ENCODE assay signal across 2 cellular contexts in genomic region chr16:10931977-10932632, GRCh38.
TF ChIP-seq lines count a peak whose summit lies in the region.

No MANE protein-coding gene starts in this region.

TF ChIP-seq in HepG2, 621 proteins besides CTCF, POLR2A, EP300 and RAD21 (continues in another document):
- TF ChIP-seq ZFP37 (CRISPR knock-in tag; IDR thresholded peaks at IDR 0.05; ENCODE audit: borderline replicate concordance), result no peak
- TF ChIP-seq ELF1 (CRISPR knock-in tag; IDR thresholded peaks at IDR 0.05), result no peak
- TF ChIP-seq ZNF768 (CRISPR knock-in tag; IDR thresholded peaks at IDR 0.05), result peak; percentile 98
- no peak for TF ChIP-seq IKZF5 (CRISPR knock-in tag; IDR thresholded peaks at IDR 0.05)
- TF ChIP-seq ZNF407 (CRISPR knock-in tag; IDR thresholded peaks at IDR 0.05; ENCODE audit: not compliant biosample characterization), result no peak
- no peak for TF ChIP-seq BCLAF1 (IDR thresholded peaks at IDR 0.05)
- TF ChIP-seq ZNF337 (CRISPR knock-in tag; IDR thresholded peaks at IDR 0.05; ENCODE audit: borderline replicate concordance, low read depth), result no peak
- no peak for TF ChIP-seq SCMH1 (CRISPR knock-in tag; IDR thresholded peaks at IDR 0.05; ENCODE audit: borderline replicate concordance)
- TF ChIP-seq, protein P1, sequence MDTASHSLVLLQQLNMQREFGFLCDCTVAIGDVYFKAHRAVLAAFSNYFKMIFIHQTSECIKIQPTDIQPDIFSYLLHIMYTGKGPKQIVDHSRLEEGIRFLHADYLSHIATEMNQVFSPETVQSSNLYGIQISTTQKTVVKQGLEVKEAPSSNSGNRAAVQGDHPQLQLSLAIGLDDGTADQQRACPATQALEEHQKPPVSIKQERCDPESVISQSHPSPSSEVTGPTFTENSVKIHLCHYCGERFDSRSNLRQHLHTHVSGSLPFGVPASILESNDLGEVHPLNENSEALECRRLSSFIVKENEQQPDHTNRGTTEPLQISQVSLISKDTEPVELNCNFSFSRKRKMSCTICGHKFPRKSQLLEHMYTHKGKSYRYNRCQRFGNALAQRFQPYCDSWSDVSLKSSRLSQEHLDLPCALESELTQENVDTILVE (CRISPR knock-in tag; IDR thresholded peaks at IDR 0.05), result no peak
- TF ChIP-seq KLF13 (CRISPR knock-in tag; IDR thresholded peaks at IDR 0.05), result no peak

TF ChIP-seq in GM12878, 131 proteins besides CTCF, POLR2A, EP300 and RAD21:
- TF ChIP-seq, protein P2, sequence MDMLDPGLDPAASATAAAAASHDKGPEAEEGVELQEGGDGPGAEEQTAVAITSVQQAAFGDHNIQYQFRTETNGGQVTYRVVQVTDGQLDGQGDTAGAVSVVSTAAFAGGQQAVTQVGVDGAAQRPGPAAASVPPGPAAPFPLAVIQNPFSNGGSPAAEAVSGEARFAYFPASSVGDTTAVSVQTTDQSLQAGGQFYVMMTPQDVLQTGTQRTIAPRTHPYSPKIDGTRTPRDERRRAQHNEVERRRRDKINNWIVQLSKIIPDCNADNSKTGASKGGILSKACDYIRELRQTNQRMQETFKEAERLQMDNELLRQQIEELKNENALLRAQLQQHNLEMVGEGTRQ (IDR thresholded peaks at IDR 0.05; ENCODE audit: borderline replicate concordance, low read depth, low read length), result no peak
- TF ChIP-seq SP1 (IDR thresholded peaks at IDR 0.05; ENCODE audit: low read depth, low read length) (no peak), SREBF1 (IDR thresholded peaks at IDR 0.05; ENCODE audit: low read length) (no peak), IKZF1 (conservative IDR thresholded peaks at IDR 0.05) (no peak), NFIC (IDR thresholded peaks at IDR 0.05; ENCODE audit: low read depth, low read length) (no peak), POLR2AphosphoS5 (IDR thresholded peaks at IDR 0.05; ENCODE audit: low read length) (peak; percentile 57; the same call in 1 of the 2 replicates), ZBED1 (IDR thresholded peaks at IDR 0.05; ENCODE audit: borderline replicate concordance) (0 out of 2 replicates have a peak, but pooled peaks have one; percentile 32), TARDBP (IDR thresholded peaks at IDR 0.05; ENCODE audit: borderline replicate concordance) (no peak), MXI1 (IDR thresholded peaks at IDR 0.05; ENCODE audit: low read depth, low read length) (no peak), RBBP5 (conservative IDR thresholded peaks at IDR 0.05) (no peak), ZNF592 (IDR thresholded peaks at IDR 0.05) (no peak), IRF4 (IDR thresholded peaks at IDR 0.05; ENCODE audit: low read depth, low read length) (no peak), HCFC1 (IDR thresholded peaks at IDR 0.05; ENCODE audit: low read length) (no peak), FOXK2 (IDR thresholded peaks at IDR 0.05) (no peak), CEBPB (IDR thresholded peaks at IDR 0.05; ENCODE audit: borderline replicate concordance in 1 of 2, low read depth in 2 of 2, low read length in 2 of 2) (no peak), ZSCAN29 (IDR thresholded peaks at IDR 0.05) (no peak), BCL3 (IDR thresholded peaks at IDR 0.05; ENCODE audit: borderline replicate concordance, insufficient read depth, low read depth, low read length, poor library complexity, severe bottlenecking) (peak; percentile 21), RUNX3 (IDR thresholded peaks at IDR 0.05; ENCODE audit: low read length) (0 out of 2 replicates have a peak, but pooled peaks have one; percentile 9)
- TF ChIP-seq, protein P3, sequence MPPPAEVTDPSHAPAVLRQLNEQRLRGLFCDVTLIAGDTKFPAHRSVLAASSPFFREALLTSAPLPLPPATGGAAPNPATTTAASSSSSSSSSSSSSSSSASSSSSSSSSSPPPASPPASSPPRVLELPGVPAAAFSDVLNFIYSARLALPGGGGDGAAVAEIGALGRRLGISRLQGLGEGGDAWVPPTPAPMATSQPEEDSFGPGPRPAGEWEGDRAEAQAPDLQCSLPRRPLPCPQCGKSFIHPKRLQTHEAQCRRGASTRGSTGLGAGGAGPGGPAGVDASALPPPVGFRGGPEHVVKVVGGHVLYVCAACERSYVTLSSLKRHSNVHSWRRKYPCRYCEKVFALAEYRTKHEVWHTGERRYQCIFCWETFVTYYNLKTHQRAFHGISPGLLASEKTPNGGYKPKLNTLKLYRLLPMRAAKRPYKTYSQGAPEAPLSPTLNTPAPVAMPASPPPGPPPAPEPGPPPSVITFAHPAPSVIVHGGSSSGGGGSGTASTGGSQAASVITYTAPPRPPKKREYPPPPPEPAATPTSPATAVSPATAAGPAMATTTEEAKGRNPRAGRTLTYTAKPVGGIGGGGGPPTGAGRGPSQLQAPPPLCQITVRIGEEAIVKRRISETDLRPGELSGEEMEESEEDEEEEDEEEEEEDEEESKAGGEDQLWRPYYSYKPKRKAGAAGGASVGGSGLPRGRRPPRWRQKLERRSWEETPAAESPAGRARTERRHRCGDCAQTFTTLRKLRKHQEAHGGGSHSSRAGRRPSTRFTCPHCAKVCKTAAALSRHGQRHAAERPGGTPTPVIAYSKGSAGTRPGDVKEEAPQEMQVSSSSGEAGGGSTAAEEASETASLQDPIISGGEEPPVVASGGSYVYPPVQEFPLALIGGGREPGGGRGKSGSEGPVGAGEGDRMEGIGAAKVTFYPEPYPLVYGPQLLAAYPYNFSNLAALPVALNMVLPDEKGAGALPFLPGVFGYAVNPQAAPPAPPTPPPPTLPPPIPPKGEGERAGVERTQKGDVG (CRISPR knock-in tag; IDR thresholded peaks at IDR 0.05), result no peak
- TF ChIP-seq, protein P4, sequence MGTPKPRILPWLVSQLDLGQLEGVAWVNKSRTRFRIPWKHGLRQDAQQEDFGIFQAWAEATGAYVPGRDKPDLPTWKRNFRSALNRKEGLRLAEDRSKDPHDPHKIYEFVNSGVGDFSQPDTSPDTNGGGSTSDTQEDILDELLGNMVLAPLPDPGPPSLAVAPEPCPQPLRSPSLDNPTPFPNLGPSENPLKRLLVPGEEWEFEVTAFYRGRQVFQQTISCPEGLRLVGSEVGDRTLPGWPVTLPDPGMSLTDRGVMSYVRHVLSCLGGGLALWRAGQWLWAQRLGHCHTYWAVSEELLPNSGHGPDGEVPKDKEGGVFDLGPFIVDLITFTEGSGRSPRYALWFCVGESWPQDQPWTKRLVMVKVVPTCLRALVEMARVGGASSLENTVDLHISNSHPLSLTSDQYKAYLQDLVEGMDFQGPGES (IDR thresholded peaks at IDR 0.05), result no peak
